ENCODE assay signal across 14 cellular contexts in the genomic region with DNA sequence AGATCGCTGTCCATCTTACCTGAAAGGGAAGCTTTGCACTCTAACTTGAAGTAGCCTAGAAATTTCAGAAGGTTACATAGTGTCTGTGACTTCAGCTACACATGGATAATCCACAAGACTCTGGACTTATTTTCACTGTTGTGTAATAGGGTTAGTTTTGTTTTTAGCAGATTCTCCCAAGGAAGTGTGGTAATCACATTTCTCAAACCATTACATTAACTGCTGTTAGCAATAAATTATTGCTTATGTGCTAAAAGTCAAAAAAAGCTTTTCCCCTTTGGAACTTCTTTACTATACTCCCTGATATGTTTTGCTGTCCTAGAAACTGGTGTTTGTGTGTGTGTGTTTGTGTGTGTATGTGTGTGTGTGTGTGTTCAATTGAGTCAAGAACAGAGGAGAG.
DNase-seq lines count a peak whose midpoint lies in the region; ATAC-seq and TF ChIP-seq lines count a peak whose summit lies in the region.
"Had no signal": no experiment of that assay in that cellular context is flagged by ENCODE, and none has a peak within 500 bp of the region (broad histone marks: within the 10 kb centered on the region; RNA-seq: fewer than 3 reads in every experiment).

No MANE protein-coding gene starts in this region.

- H3K27me3 ChIP-seq in endodermal cell (ENCODE audit: control insufficient read depth, insufficient read depth, low read length, poor library complexity, severe bottlenecking): no peaks in the 10 kb centered on the region

- H3K4me3 Mint-ChIP-seq in HFFc6 (no peak overlapping the region), endodermal cell (no peak overlapping the region)
- H3K4me3 Mint-ChIP-seq: B cell had no signal

- in situ Hi-C loops in G401 (cut with HindIII; ENCODE audit: low sequenced_read_pairs): no loop called here

- peak overlapping the region; percentile 3; the same call in 1 of the 2 replicates for H3K27ac Mint-ChIP-seq in HFFc6
- H3K27ac Mint-ChIP-seq in endodermal cell: no peak overlapping the region
- H3K27ac Mint-ChIP-seq: B cell had no signal

- H3K4me3 ChIP-seq in cardiac fibroblast (replicated peaks in 1 of 2; ENCODE audit: low read depth in 2 of 2, low read length in 2 of 2) (no peak overlapping the region), mucosa of descending colon (no peak overlapping the region), endodermal cell (ENCODE audit: low read length) (no peak overlapping the region)

- TF ChIP-seq POLR2A in GM18505 (IDR thresholded peaks at IDR 0.05; ENCODE audit: borderline replicate concordance, extremely low read depth, insufficient read depth, insufficient read length): no peak

- H3K36me3 Mint-ChIP-seq in HFFc6 (ENCODE audit: low read depth) (no peaks in the 10 kb centered on the region; the same call in 1 of the 2 replicates), endodermal cell (ENCODE audit: low read depth) (no peaks in the 10 kb centered on the region)

- H3K9me3 Mint-ChIP-seq in HFFc6 (no peaks in the 10 kb centered on the region), endodermal cell (no peaks in the 10 kb centered on the region)

- no peak overlapping the region for H3K9ac ChIP-seq in endodermal cell (ENCODE audit: extremely low read depth, low read length, poor library complexity, severe bottlenecking)

- no peaks in the 10 kb centered on the region for H3K36me3 ChIP-seq in mucosa of descending colon (ENCODE audit: low read depth)
- no peaks in the 10 kb centered on the region for H3K36me3 ChIP-seq in endodermal cell (ENCODE audit: control insufficient read depth, insufficient read depth, low read length)

- H3K9me3 ChIP-seq in mucosa of descending colon (no peaks in the 10 kb centered on the region), endodermal cell (ENCODE audit: control insufficient read depth, low read length) (no peaks in the 10 kb centered on the region)

- no peak overlapping the region for H3K27ac ChIP-seq in endodermal cell (ENCODE audit: low read depth, low read length)

- WGBS in endodermal cell (ENCODE audit: insufficient coverage in 1 of 2, insufficient read length in 1 of 2), 2 experiments: 97 to 100% methylated on average over 1 of the region's 1 CpG

- ATAC-seq in mucosa of descending colon (peak; percentile 33), GM18505 (IDR thresholded peaks at IDR 0.05; ENCODE audit: unreplicated experiment) (no peak)

- no peak for TF ChIP-seq CTCF in HFFc6 (IDR thresholded peaks at IDR 0.05)
- no peak for TF ChIP-seq CTCF in cardiac fibroblast (IDR thresholded peaks at IDR 0.05; ENCODE audit: low read depth, low read length)
- no peak for TF ChIP-seq CTCF in mucosa of descending colon (IDR thresholded peaks at IDR 0.05)
- no peak for TF ChIP-seq CTCF in endodermal cell (conservative IDR thresholded peaks at IDR 0.05)

- DNase-seq in AG08395 (ENCODE audit: low spot score): peak; percentile 48
- DNase-seq in HFFc6: no peak
- peak; percentile 66 to 72 for DNase-seq in cardiac fibroblast (ENCODE audit: low read depth in 2 of 2)
- DNase-seq in mucosa of descending colon: no peak
- DNase-seq in endodermal cell: no peak
- DNase-seq in NCI-H187 treated with DMSO at 0.1 percent for 48 hours (lab: John Stamatoyannopoulos, UW): no peak
- DNase-seq in G401 (ENCODE audit: low spot score): no peak
- DNase-seq: activated naive CD4-positive, alpha-beta T cell treated with anti-CD3 and anti-CD28 coated beads, Interleukin-2, amount 50 U/mL, for 16 hours; NCI-H1930; NCI-H774; SHP77 treated with DMSO at 0.1 percent for 48 hours; stimulated activated CD4-positive, alpha-beta T cell treated with anti-CD3 and anti-CD28 coated beads, Interleukin-15, amount 100 ng/mL, for 24 hours had no signal

- intact Hi-C loops in mucosa of descending colon (cut with DNase I, micrococcal nuclease): no loop called here

- H3K27me3 Mint-ChIP-seq in HFFc6 (ENCODE audit: insufficient read depth) (peaks cover 1% of the 10 kb centered on the region; the same call in 1 of the 2 replicates), endodermal cell (ENCODE audit: insufficient read depth) (no peaks in the 10 kb centered on the region)
- H3K27me3 Mint-ChIP-seq: B cell had no signal

- peaks cover 3% of the 10 kb centered on the region for H3K4me1 ChIP-seq in mucosa of descending colon (ENCODE audit: low read depth)
- H3K4me1 ChIP-seq in endodermal cell (ENCODE audit: control insufficient read depth, insufficient read depth, low read length): no peaks in the 10 kb centered on the region

- H3K4me1 Mint-ChIP-seq in HFFc6 (ENCODE audit: low read depth) (peaks cover 40% of the 10 kb centered on the region), endodermal cell (peaks cover 11% of the 10 kb centered on the region)
- H3K4me1 Mint-ChIP-seq: B cell had no signal

Comparison
In these comparisons a context has a peak if more than half of its experiments do, and no peak if none do; other contexts are left out.
1. DNase-seq: peak in AG08395 (single experiment) and cardiac fibroblast (2 of 2); none in HFFc6 (single experiment), mucosa of descending colon (0 of 3), endodermal cell (single experiment), NCI-H187 treated with DMSO at 0.1 percent for 48 hours (single experiment) and G401 (single experiment).